In genomic region chr16:14211856-14212543, GRCh38 we compare ENCODE assay signal across 23 cellular contexts.
"Had no signal": no experiment of that assay in that cellular context is flagged by ENCODE, and none has a peak within 500 bp of the region (broad histone marks: within the 10 kb centered on the region; RNA-seq: fewer than 3 reads in every experiment).

No MANE protein-coding gene starts in this region.

- H3K9me3 ChIP-seq: ovary, right atrium auricular region, stomach, testis, thyroid gland, transverse colon, upper lobe of left lung, vagina had no signal

- H3K27ac ChIP-seq: ovary, skin epidermis, stomach, testis, thyroid gland, transverse colon, upper lobe of left lung, vagina had no signal

- ATAC-seq: left lobe of liver; natural killer cell; sciatic nerve; stimulated activated naive B cell treated with anti-CD40 and anti-IgM and Interleukin-4, amounts not matched to agents 10 μg/mL and 1 μg/mL and 100 μg/mL, for 72 hours; stimulated activated naive CD8-positive, alpha-beta T cell treated with anti-CD3 and anti-CD28 coated beads, Interleukin-15, Interleukin-2, amounts not matched to agents 100 U/mL and 50 U/mL, for 24 hours had no signal

- H3K4me1 ChIP-seq: right atrium auricular region, stomach, testis, transverse colon, upper lobe of left lung, vagina had no signal

- H3K4me3 ChIP-seq: lung, ovary, right atrium auricular region, skin epidermis, stomach, testis, thyroid gland, transverse colon, upper lobe of left lung, vagina had no signal

- DNase-seq: hypothalamus; islet precursor cell; mesendoderm; naive B cell; natural killer cell; ovary; stimulated activated CD4-positive, alpha-beta T cell treated with anti-CD3 and anti-CD28 coated beads, Interleukin-12 subunit alpha, Interleukin-12 subunit beta, amount 100 ng/mL, for 4 hours; stimulated activated CD4-positive, alpha-beta T cell treated with anti-CD3 and anti-CD28 coated beads, Interleukin-15, amount 100 ng/mL, for 24 hours; stimulated activated CD4-positive, alpha-beta T cell treated with anti-CD3 and anti-CD28 coated beads, Interleukin-2, amount 100 ng/mL, for 24 hours; stimulated activated CD4-positive, alpha-beta T cell treated with anti-CD3 and anti-CD28 coated beads, Interleukin-4, amount 100 ng/mL, for 1 hour; stimulated activated naive B cell treated with anti-CD40 and anti-IgM and Interleukin-4, amounts not matched to agents 10 μg/mL and 1 μg/mL and 100 μg/mL, for 72 hours; stimulated activated naive CD8-positive, alpha-beta T cell treated with anti-CD3 and anti-CD28 coated beads, Interleukin-15, Interleukin-2, amounts not matched to agents 100 U/mL and 50 U/mL, for 24 hours; stomach; testis; transverse colon; upper lobe of left lung had no signal

- H3K36me3 ChIP-seq: ovary had no signal

- H3K27me3 ChIP-seq: ovary, right atrium auricular region, stomach, testis, thyroid gland, transverse colon, upper lobe of left lung, vagina had no signal
